ENCODE assay signal across 8 cellular contexts in genomic region chr3:129224984-129225393, GRCh38.
DNase-seq lines count a peak whose midpoint lies in the region; TF ChIP-seq lines count a peak whose summit lies in the region.

No MANE protein-coding gene starts in this region.

- no peaks in the 10 kb centered on the region for H3K27me3 ChIP-seq in OCI-LY1 (ENCODE audit: insufficient read depth, low read length)

- H3K36me3 ChIP-seq in OCI-LY1 (ENCODE audit: insufficient read depth, low read length) = no peaks in the 10 kb centered on the region

- H3K27ac Mint-ChIP-seq in stimulated activated naive CD8-positive, alpha-beta T cell treated with anti-CD3 and anti-CD28 coated beads, Interleukin-15, Interleukin-2, amounts not matched to agents 100 ng/mL and 50 ng/mL, for 24 hours = peak overlapping the region; percentile 9

- H3K4me2 ChIP-seq in OCI-LY1 (ENCODE audit: low read length) = peak overlapping the region; percentile 52

- peaks cover 20% of the 10 kb centered on the region for H3K4me1 Mint-ChIP-seq in stimulated activated naive CD8-positive, alpha-beta T cell treated with anti-CD3 and anti-CD28 coated beads, Interleukin-15, Interleukin-2, amounts not matched to agents 100 ng/mL and 50 ng/mL, for 24 hours (ENCODE audit: low read depth)

- no peaks in the 10 kb centered on the region for H3K9me3 ChIP-seq in OCI-LY1 (ENCODE audit: low read length)

- no peaks in the 10 kb centered on the region for H3K27me3 Mint-ChIP-seq in stimulated activated naive CD8-positive, alpha-beta T cell treated with anti-CD3 and anti-CD28 coated beads, Interleukin-15, Interleukin-2, amounts not matched to agents 100 ng/mL and 50 ng/mL, for 24 hours

- peak overlapping the region; percentile 20; the same call in 1 of the 2 replicates for H3K9ac ChIP-seq in OCI-LY1 (ENCODE audit: low read length)

- H4K20me1 ChIP-seq in OCI-LY1 (ENCODE audit: insufficient read depth, low read length) = no peaks in the 10 kb centered on the region

- peak; percentile 5 for DNase-seq in activated naive CD4-positive, alpha-beta T cell treated with Interleukin-2 at 50 U/mL for 16 hours
- no peak for DNase-seq in activated naive CD4-positive, alpha-beta T cell treated with anti-CD3 and anti-CD28 coated beads, Interleukin-2, amount 50 U/mL, for 16 hours
- DNase-seq in T47D (ENCODE audit: low read depth in 1 of 2, low spot score in 1 of 2) (peak; percentile 70 to 83), iris pigment epithelial cell (ENCODE audit: low read depth) (peak; percentile 83), HPDE6-E6E7 (ENCODE audit: extremely low spot score) (no peak), OCI-M2 (lab: John Stamatoyannopoulos, UW; ENCODE audit: unreplicated experiment) (no peak)

- no peak overlapping the region for H3K4me3 Mint-ChIP-seq in stimulated activated naive CD8-positive, alpha-beta T cell treated with anti-CD3 and anti-CD28 coated beads, Interleukin-15, Interleukin-2, amounts not matched to agents 100 ng/mL and 50 ng/mL, for 24 hours

- peak overlapping the region; percentile 4; the same call in 1 of the 2 replicates for H2AFZ ChIP-seq in OCI-LY1 (ENCODE audit: low read length)

- no peaks in the 10 kb centered on the region for H3F3A ChIP-seq in OCI-LY1 (ENCODE audit: insufficient read depth, low read length)

- no peaks in the 10 kb centered on the region for H3K9me3 Mint-ChIP-seq in stimulated activated naive CD8-positive, alpha-beta T cell treated with anti-CD3 and anti-CD28 coated beads, Interleukin-15, Interleukin-2, amounts not matched to agents 100 ng/mL and 50 ng/mL, for 24 hours

- peak overlapping the region; percentile 13 for H3K4me3 ChIP-seq in OCI-LY1 (ENCODE audit: low read depth, low read length, poor library complexity, severe bottlenecking)

- no peaks in the 10 kb centered on the region for H3K9me2 ChIP-seq in OCI-LY1 (ENCODE audit: low read depth, low read length)

- in situ Hi-C loops in T47D (cut with HindIII; ENCODE audit: low pct_unique_long_range_greater_than_20kb, low sequenced_read_pairs) = no loop called here

- peaks cover 12% of the 10 kb centered on the region for H3K4me1 ChIP-seq in OCI-LY1 (ENCODE audit: insufficient read depth, low read length, severe bottlenecking)

- no peak for TF ChIP-seq CTCF in OCI-LY1 (IDR thresholded peaks at IDR 0.05; ENCODE audit: low read length)

- no peaks in the 10 kb centered on the region for H3K79me2 ChIP-seq in OCI-LY1 (ENCODE audit: insufficient read depth, low read length)

- no peaks in the 10 kb centered on the region for H3K36me3 Mint-ChIP-seq in stimulated activated naive CD8-positive, alpha-beta T cell treated with anti-CD3 and anti-CD28 coated beads, Interleukin-15, Interleukin-2, amounts not matched to agents 100 ng/mL and 50 ng/mL, for 24 hours (ENCODE audit: low read depth)

- H3K27ac ChIP-seq in OCI-LY1 (ENCODE audit: low read depth, low read length, poor library complexity, severe bottlenecking) = no peak overlapping the region

Comparison
In these comparisons a context has a peak if more than half of its experiments do, and no peak if none do; other contexts are left out.
1. DNase-seq: peak in activated naive CD4-positive, alpha-beta T cell treated with Interleukin-2 at 50 U/mL for 16 hours (single experiment), T47D (2 of 2) and iris pigment epithelial cell (single experiment); none in activated naive CD4-positive, alpha-beta T cell treated with anti-CD3 and anti-CD28 coated beads, Interleukin-2, amount 50 U/mL, for 16 hours (single experiment), HPDE6-E6E7 (single experiment) and OCI-M2 (single experiment).